8 cellular contexts compared by ENCODE assay signal in genomic region chr3:50321844-50322385, GRCh38. TPM values are rescaled to one million over a fixed set of nuclear protein-coding genes. Genes with fewer than 3 reads are reported as not detected.
DNase-seq lines count a peak whose midpoint lies in the region; ATAC-seq, FAIRE-seq and TF ChIP-seq lines count a peak whose summit lies in the region.

No MANE protein-coding gene starts in this region.

- peaks cover 38% of the 10 kb centered on the region for H3K4me1 Mint-ChIP-seq in activated B cell treated with CpG ODN at 0.5 μM for 24 hours

- POLR2A ChIA-PET in AG04449 (lab: Yijun Ruan, JAX) (interaction anchor here (1.0 to 1.4 kb wide), 2 partner anchors 11 to 16 kb away, joined by 3 read pairs; no protein-coding TSS in a partner anchor), activated B cell treated with CpG ODN at 0.5 μM for 24 hours (lab: Charles Lee) (interaction anchor here (0.6 to 9.7 kb wide), 11 partner anchors 12 to 86 kb away, joined by 3 to 167 read pairs (median 4); partner anchors contain the start of genes CYB561D2, GNAI2, HYAL3 and IFRD2)

- H3K9me3 Mint-ChIP-seq in activated B cell treated with CpG ODN at 0.5 μM for 24 hours, result no peaks in the 10 kb centered on the region

- H3K4me3 Mint-ChIP-seq in activated B cell treated with CpG ODN at 0.5 μM for 24 hours, result peak overlapping the region; percentile 87

- ATAC-seq in GM19395 (IDR thresholded peaks at IDR 0.05; ENCODE audit: unreplicated experiment), result peak; percentile 15
- peak; percentile 13 for ATAC-seq in activated B cell treated with CpG ODN at 0.5 μM for 24 hours (ENCODE audit: low read depth)
- no peak for ATAC-seq in HG03025 (IDR thresholded peaks at IDR 0.05; ENCODE audit: low FRiP score, unreplicated experiment)

- H3K4me3 ChIP-seq in AG04449 (ENCODE audit: low read depth, low read length) (peak overlapping the region; percentile 73), right atrium auricular region (peak overlapping the region; percentile 52 to 70), small intestine (ENCODE audit: low read depth in 1 of 2, low read length in 2 of 2) (peak overlapping the region in 1 of 2 donors; percentile 72)

- H3K4me1 ChIP-seq in right atrium auricular region (peaks cover 0 to 83% of the 10 kb centered on the region in 2 donors), small intestine (ENCODE audit: control insufficient read depth in 2 of 2, insufficient read depth in 1 of 2, low read depth in 1 of 2, low read length in 1 of 2) (peaks cover 2 to 3% of the 10 kb centered on the region in 2 donors)

- DNase-seq in AG04449 (ENCODE audit: low read depth, low spot score), result no peak
- no peak for DNase-seq in activated B cell treated with CpG ODN at 0.5 μM for 24 hours
- no peak for DNase-seq in right atrium auricular region (ENCODE audit: low spot score)
- DNase-seq in small intestine, result no peak
- DNase-seq in LoVo (ENCODE audit: low spot score), result no peak
- no peak for DNase-seq in posterior cingulate gyrus

- FAIRE-seq in small intestine (lab: Jason Lieb, UNC), result no peak

- intact Hi-C loops in activated B cell treated with CpG ODN at 0.5 μM for 24 hours (cut with micrococcal nuclease) (loop anchor here (1.0 to 5.0 kb wide), 7 partner anchors 15 to 1605 kb away; partner anchors contain the start of genes HYAL3, IFRD2, IP6K2 and NAA80), posterior cingulate gyrus (cut with DNase I) (loop anchor here (2.0 to 10.0 kb wide), 3 partner anchors 21 to 95 kb away; partner anchors contain the start of gene LSMEM2)

- WGBS in small intestine, 3 donors, result 7 to 12% (median 12%) methylated on average over 15 to 28 of the region's 28 CpGs

- CTCF ChIA-PET in AG04449 (lab: Yijun Ruan, JAX) (interaction anchor here (0.6 to 3.5 kb wide), 12 partner anchors 7 to 247 kb away, joined by 3 to 37 read pairs (median 7); partner anchors contain the start of genes HEMK1, HYAL3 and NAA80), activated B cell treated with CpG ODN at 0.5 μM for 24 hours (lab: Charles Lee) (interaction anchor here (0.6 to 2.5 kb wide), 6 partner anchors 16 to 1730 kb away, joined by 3 to 9 read pairs (median 4); partner anchors contain the start of genes HYAL3, NAA80 and RASSF1)

- peak overlapping the region; percentile 93 for H3K27ac ChIP-seq in right atrium auricular region
- peak overlapping the region; percentile 77 to 96 for H3K27ac ChIP-seq in small intestine (ENCODE audit: low read depth in 1 of 2, low read length in 1 of 2)

- H3K36me3 ChIP-seq in right atrium auricular region (peaks cover 30% of the 10 kb centered on the region), small intestine (ENCODE audit: control insufficient read depth in 2 of 2, insufficient read depth in 2 of 2, low read length in 2 of 2) (peaks cover 0 to 3% of the 10 kb centered on the region in 2 donors)

- TF ChIP-seq CTCF in AG04449 (IDR thresholded peaks at IDR 0.05; ENCODE audit: insufficient read depth, low read length, missing control alignments) (peak; percentile 60), activated B cell treated with CpG ODN at 0.5 μM for 24 hours (IDR thresholded peaks at IDR 0.05) (no peak), right atrium auricular region (IDR thresholded peaks at IDR 0.05) (peak; percentile 24 to 64)

- H3K27ac Mint-ChIP-seq in activated B cell treated with CpG ODN at 0.5 μM for 24 hours, result no peak overlapping the region

- H3K27me3 Mint-ChIP-seq in activated B cell treated with CpG ODN at 0.5 μM for 24 hours, result no peaks in the 10 kb centered on the region

- H3K36me3 Mint-ChIP-seq in activated B cell treated with CpG ODN at 0.5 μM for 24 hours (ENCODE audit: low read depth), result peaks cover 20% of the 10 kb centered on the region

- H3K27me3 ChIP-seq in right atrium auricular region (no peaks in the 10 kb centered on the region), small intestine (ENCODE audit: control insufficient read depth in 2 of 2, insufficient read depth in 2 of 2, low read length in 2 of 2) (no peaks in the 10 kb centered on the region)

- H3K9me3 ChIP-seq in right atrium auricular region (no peaks in the 10 kb centered on the region), small intestine (ENCODE audit: control insufficient read depth, low read depth) (no peaks in the 10 kb centered on the region)

RNA-seq across cellular contexts. Expression of gene HYAL2, which starts 0.6 kb away (rescaled TPM):
- total RNA-seq in activated B cell treated with CpG ODN at 0.5 μM for 24 hours (4.2 and 4.4 TPM in 2 replicates), right atrium auricular region (100 to 1,000 TPM; 129 to 198 TPM)
- polyA plus RNA-seq in small intestine, result 100 to 1,000 TPM in 1 of 3 donors, 10 to 100 TPM in 2; 11.0 to 124 (median 15.1) TPM

RNA-seq across cellular contexts. Expression of gene TUSC2, which starts 6.1 kb away (rescaled TPM):
- total RNA-seq in activated B cell treated with CpG ODN at 0.5 μM for 24 hours (32.2 and 33.4 TPM in 2 replicates), right atrium auricular region (10 to 100 TPM; 23.4 to 29.6 TPM)
- polyA plus RNA-seq in small intestine, result 10 to 100 TPM; 29.8 to 46.2 (median 31.3) TPM

RNA-seq across cellular contexts. Expression of gene HYAL1, which starts 18.5 kb away (rescaled TPM):
- total RNA-seq in activated B cell treated with CpG ODN at 0.5 μM for 24 hours, result 0.47 and 0.73 TPM in 2 replicates
- total RNA-seq in right atrium auricular region, result 10 to 100 TPM; 38.1 to 40.8 TPM
- polyA plus RNA-seq in small intestine, result 10 to 100 TPM in 1 of 3 donors, 1 to 10 TPM in 2; 1.1 to 11.1 (median 4.5) TPM

RNA-seq across cellular contexts. Expression of gene RASSF1, which starts 18.7 kb away (rescaled TPM):
- total RNA-seq in activated B cell treated with CpG ODN at 0.5 μM for 24 hours, result 34.0 and 38.0 TPM in 2 replicates
- total RNA-seq in right atrium auricular region, result 10 to 100 TPM; 18.6 to 25.9 TPM
- polyA plus RNA-seq in small intestine, result 10 to 100 TPM; 19.7 to 39.0 (median 32.7) TPM

RNA-seq across cellular contexts. Expression of gene HYAL3, which starts 22.7 kb away (rescaled TPM):
- total RNA-seq in activated B cell treated with CpG ODN at 0.5 μM for 24 hours (2.0 and 2.5 TPM in 2 replicates), right atrium auricular region (1 to 10 TPM in 1 of 2 donors, under 1 TPM in 1; 0.74 to 3.5 TPM)
- 1 to 10 TPM; 1.6 to 4.1 (median 2.7) TPM for polyA plus RNA-seq in small intestine

Comparison
In these comparisons a context has a peak if more than half of its experiments do, and no peak if none do; other contexts are left out.
1. RNA of gene HYAL2, which starts 0.6 kb away (total RNA-seq): 129 to 198 TPM in right atrium auricular region; 4.2 to 4.4 TPM in activated B cell treated with CpG ODN at 0.5 μM for 24 hours; every median in the first group is over 10 times any median in the second.
2. RNA of gene HYAL1, which starts 18.5 kb away (total RNA-seq): 38.1 to 40.8 TPM in right atrium auricular region; 0.47 to 0.73 TPM in activated B cell treated with CpG ODN at 0.5 μM for 24 hours; every median in the first group is over 10 times any median in the second.